Comparison of ENCODE assay signal across 10 cellular contexts in genomic region chr5:172380992-172381643, GRCh38.
DNase-seq lines count a peak whose midpoint lies in the region; ATAC-seq and TF ChIP-seq lines count a peak whose summit lies in the region.
"Had no signal": no experiment of that assay in that cellular context is flagged by ENCODE, and none has a peak within 500 bp of the region (broad histone marks: within the 10 kb centered on the region; RNA-seq: fewer than 3 reads in every experiment).

No MANE protein-coding gene starts in this region.

- TF ChIP-seq POLR2A in testis (IDR thresholded peaks at IDR 0.05): no peak

- WGBS in testis, 2 donors: 59 to 64% methylated on average over 21 of the region's 21 CpGs

- peak; percentile 64 for DNase-seq in NCI-H1105 treated with DMSO at 0.1 percent for 48 hours (lab: John Stamatoyannopoulos, UW)
- DNase-seq in amygdala (lab: John Stamatoyannopoulos, UW): peak in 55 of 56 donors; percentile 9 to 91 (median 69)
- peak; percentile 84 for DNase-seq in inferior parietal cortex (ENCODE audit: extremely low spot score)
- peak; percentile 87 for DNase-seq in testis
- no peak for DNase-seq in SIG-M5 treated with dmso at 0.1 percent for 504 hours (lab: John Stamatoyannopoulos, UW; ENCODE audit: unreplicated experiment)
- DNase-seq in activated effector memory CD4-positive, alpha-beta T cell treated with anti-CD3 and anti-CD28 coated beads, Interleukin-2, amount 50 U/mL, for 16 hours: no peak
- DNase-seq: activated CD4-positive, alpha-beta T cell treated with anti-CD3 and anti-CD28 coated beads for 1 hour; colonic mucosa; mesendoderm had no signal

- no peak overlapping the region for H3K4me3 ChIP-seq in testis
- H3K4me3 ChIP-seq: colonic mucosa had no signal

- no peak for TF ChIP-seq CTCF in testis (IDR thresholded peaks at IDR 0.05)

- intact Hi-C loops in testis (cut with DNase I; ENCODE audit: low total_unique reads): no loop called here

- no peaks in the 10 kb centered on the region for H3K36me3 ChIP-seq in testis (ENCODE audit: low read depth, missing control alignments)
- H3K36me3 ChIP-seq: colonic mucosa had no signal

- ATAC-seq in HG03039 (IDR thresholded peaks at IDR 0.05; ENCODE audit: unreplicated experiment): no peak

- no peaks in the 10 kb centered on the region for H3K9me3 ChIP-seq in testis
- H3K9me3 ChIP-seq: colonic mucosa had no signal

- peaks cover 4% of the 10 kb centered on the region for H3K4me1 ChIP-seq in testis

- no peaks in the 10 kb centered on the region for H3K27me3 ChIP-seq in testis
- H3K27me3 ChIP-seq: colonic mucosa had no signal

- H3K27ac ChIP-seq in testis: peak overlapping the region in 1 of 2 donors; percentile 45
- H3K27ac ChIP-seq: colonic mucosa had no signal

Comparison
In these comparisons a context has a peak if more than half of its experiments do, and no peak if none do; other contexts are left out.
1. DNase-seq: peak in NCI-H1105 treated with DMSO at 0.1 percent for 48 hours (single experiment), amygdala (55 of 56), inferior parietal cortex (single experiment) and testis (single experiment); none in SIG-M5 treated with dmso at 0.1 percent for 504 hours (single experiment) and activated effector memory CD4-positive, alpha-beta T cell treated with anti-CD3 and anti-CD28 coated beads, Interleukin-2, amount 50 U/mL, for 16 hours (single experiment).